1 cellular context compared by ENCODE assay signal in the genomic region with DNA sequence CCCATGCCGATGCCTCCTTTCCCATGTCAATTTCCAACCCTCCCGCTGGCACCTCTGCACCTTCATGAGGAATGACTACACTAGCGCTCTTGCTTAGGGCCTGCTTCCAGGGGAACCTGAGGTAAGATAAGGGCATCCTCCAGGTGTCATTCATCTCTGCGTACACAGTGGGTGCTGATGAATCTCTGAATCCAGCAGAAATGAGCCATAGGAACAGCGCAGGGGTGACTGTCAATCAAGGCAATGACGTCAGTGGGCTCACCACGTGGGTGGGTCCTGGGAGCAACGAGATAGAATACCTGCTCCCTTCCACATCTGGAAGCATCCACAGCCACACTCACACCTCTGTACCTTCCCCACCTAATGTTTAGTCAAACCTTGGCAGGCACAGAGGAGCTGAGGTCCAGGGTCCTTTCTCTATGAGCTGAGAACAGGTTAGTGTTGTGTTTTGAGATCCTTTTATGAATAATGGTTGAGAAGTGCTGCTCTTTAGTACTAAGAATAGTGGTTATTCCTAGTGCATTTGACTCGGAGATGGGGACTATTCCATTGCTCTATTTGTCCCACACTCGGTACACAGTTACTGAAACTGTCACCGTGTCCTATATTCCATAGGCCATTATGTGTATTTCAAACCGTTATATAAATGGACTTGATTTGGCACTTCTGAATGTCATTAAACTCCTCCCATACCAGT.
TF ChIP-seq lines count a peak whose summit lies in the region.

No MANE protein-coding gene starts in this region.

TF ChIP-seq in GM12878, 131 proteins besides CTCF, POLR2A, EP300 and RAD21 (continued from another document):
- TF ChIP-seq REST (IDR thresholded peaks at IDR 0.05; ENCODE audit: low read depth, low read length) = no peak
- no peak for TF ChIP-seq GATAD2B (conservative IDR thresholded peaks at IDR 0.05; ENCODE audit: low read depth)
- TF ChIP-seq BHLHE40 (IDR thresholded peaks at IDR 0.05; ENCODE audit: borderline replicate concordance in 1 of 2, low read depth in 2 of 2, low read length in 1 of 2) = no peak
- no peak for TF ChIP-seq MEF2B (IDR thresholded peaks at IDR 0.05; ENCODE audit: partially characterized antibody, poor library complexity, severe bottlenecking)
- TF ChIP-seq MAX (IDR thresholded peaks at IDR 0.05; ENCODE audit: low read depth, low read length) = no peak
- TF ChIP-seq SPI1 (IDR thresholded peaks at IDR 0.05; ENCODE audit: borderline replicate concordance, insufficient read depth, low read depth, low read length) = no peak
- no peak for TF ChIP-seq E2F8 (IDR thresholded peaks at IDR 0.05; ENCODE audit: low read depth, partially characterized antibody)
